Comparison of ENCODE assay signal across 8 cellular contexts in genomic region chr18:2906522-2907458, GRCh38. TPM values are rescaled to one million over a fixed set of nuclear protein-coding genes. Genes with fewer than 3 reads are reported as not detected.
DNase-seq lines count a peak whose midpoint lies in the region; ATAC-seq and TF ChIP-seq lines count a peak whose summit lies in the region.

No MANE protein-coding gene starts in this region.

- H3K36me3 ChIP-seq in ACC112 (ENCODE audit: insufficient read depth, low read length) (no peaks in the 10 kb centered on the region), SK-N-MC (ENCODE audit: insufficient read depth, low read length) (no peaks in the 10 kb centered on the region), ascending aorta (peaks cover 0 to 6% of the 10 kb centered on the region in 2 donors)

- H3K4me3 Mint-ChIP-seq in immature natural killer cell: peak overlapping the region; percentile 83 to 88 (median 86)

- H2AFZ ChIP-seq in ACC112 (ENCODE audit: low read length, unreplicated experiment): peak overlapping the region; percentile 57

- H3K4me1 ChIP-seq in ACC112 (ENCODE audit: control insufficient read depth, insufficient read depth, low read length, unreplicated experiment) (peaks cover 8% of the 10 kb centered on the region), ascending aorta (peaks cover 0 to 4% of the 10 kb centered on the region in 2 donors)

- ATAC-seq in GM18519 (IDR thresholded peaks at IDR 0.05; ENCODE audit: low FRiP score, unreplicated experiment): peak; percentile 47
- ATAC-seq in HG03064 (IDR thresholded peaks at IDR 0.05; ENCODE audit: low read depth, unreplicated experiment): peak; percentile 49

- intact Hi-C loops in ascending aorta (cut with DNase I): loop anchor here (5.0 kb wide), 1 partner anchor 99 kb away; no protein-coding TSS in a partner anchor

- no peaks in the 10 kb centered on the region for H3K36me3 Mint-ChIP-seq in immature natural killer cell

- H3K4me3 ChIP-seq in ACC112 (ENCODE audit: low read depth, low read length) (peak overlapping the region; percentile 72), SK-N-MC (peak overlapping the region; percentile 61), ascending aorta (peak overlapping the region; percentile 66 to 72)

- H3K27ac ChIP-seq in ACC112 (ENCODE audit: low read depth, low read length): no peak overlapping the region
- H3K27ac ChIP-seq in SK-N-MC: no peak overlapping the region
- H3K27ac ChIP-seq in ascending aorta: peak overlapping the region; percentile 22 to 28

- H3K9me3 Mint-ChIP-seq in immature natural killer cell: no peaks in the 10 kb centered on the region

- H3K9me3 ChIP-seq in SK-N-MC (ENCODE audit: low read depth, low read length) (no peaks in the 10 kb centered on the region), ascending aorta (no peaks in the 10 kb centered on the region)

- H3K27me3 ChIP-seq in ACC112 (ENCODE audit: insufficient read depth, low read length) (peaks cover 37% of the 10 kb centered on the region), ascending aorta (no peaks in the 10 kb centered on the region)

- H3K27me3 Mint-ChIP-seq in immature natural killer cell (ENCODE audit: low read depth in 3 of 3): peaks cover 1 to 6% (median 2%) of the 10 kb centered on the region in 3 donors

- H3K79me2 ChIP-seq in ACC112 (ENCODE audit: control insufficient read depth, insufficient read depth, low read length, unreplicated experiment): no peaks in the 10 kb centered on the region

- DNase-seq in SK-N-MC (ENCODE audit: low read depth, low spot score): no peak
- peak in 1 of 2 donors; percentile 73 for DNase-seq in ascending aorta (ENCODE audit: low spot score in 2 of 2)
- peak; percentile 47 to 52 (median 51) for DNase-seq in immature natural killer cell
- DNase-seq in stimulated activated CD4-positive, alpha-beta T cell treated with anti-CD3 and anti-CD28 coated beads, Interleukin-1b, Interleukin-23, amount 100 ng/mL, for 48 hours: peak; percentile 35
- no peak for DNase-seq in NCI-H524 treated with DMSO at 0.1 percent for 48 hours (lab: John Stamatoyannopoulos, UW)

- peak in 1 of 3 experiments; percentile 18 for TF ChIP-seq CTCF in ascending aorta (IDR thresholded peaks at IDR 0.05)

- H3K4me1 Mint-ChIP-seq in immature natural killer cell: peaks cover 18 to 32% of the 10 kb centered on the region in 2 donors

- H3K27ac Mint-ChIP-seq in immature natural killer cell: peak overlapping the region; percentile 36 to 85 (median 64)

- peak overlapping the region; percentile 53 for H3K9ac ChIP-seq in SK-N-MC (ENCODE audit: insufficient read length)

RNA-seq across cellular contexts. Expression of gene EMILIN2, which starts 60.0 kb away (rescaled TPM):
- total RNA-seq in ascending aorta: 22.4 TPM
- polyA plus RNA-seq in immature natural killer cell: 1 to 10 TPM; 3.4 to 9.3 (median 4.4) TPM

Comparison
In these comparisons a context has a peak if more than half of its experiments do, and no peak if none do; other contexts are left out.
1. H3K27ac ChIP-seq: peak in ascending aorta (2 of 2); none in ACC112 (single experiment) and SK-N-MC (single experiment).
2. DNase-seq: peak in immature natural killer cell (3 of 3) and stimulated activated CD4-positive, alpha-beta T cell treated with anti-CD3 and anti-CD28 coated beads, Interleukin-1b, Interleukin-23, amount 100 ng/mL, for 48 hours (single experiment); none in SK-N-MC (single experiment) and NCI-H524 treated with DMSO at 0.1 percent for 48 hours (single experiment).
3. Peak in every context shown above with its lines, with median percentiles within 50 percentile points of each other: H3K4me3 ChIP-seq.